9 cellular contexts compared by ENCODE assay signal in genomic region chr5:116696356-116696755, GRCh38.
DNase-seq lines count a peak whose midpoint lies in the region; ATAC-seq lines count a peak whose summit lies in the region.
"Had no signal": no experiment of that assay in that cellular context is flagged by ENCODE, and none has a peak within 500 bp of the region (broad histone marks: within the 10 kb centered on the region; RNA-seq: fewer than 3 reads in every experiment).

No MANE protein-coding gene starts in this region.

- peak; percentile 22 for DNase-seq in iPS DF 4.7 (ENCODE audit: extremely low read depth, low spot score)
- no peak for DNase-seq in cortex of kidney (lab: John Stamatoyannopoulos, UW)
- DNase-seq in HT-29 (ENCODE audit: low spot score), result no peak
- no peak for DNase-seq in SIG-M5 treated with dmso at 0.1 percent for 504 hours (lab: John Stamatoyannopoulos, UW; ENCODE audit: unreplicated experiment)
- no peak for DNase-seq in inferior parietal cortex (ENCODE audit: extremely low spot score)
- DNase-seq: NCI-H187 had no signal

- peak; percentile 78 for ATAC-seq in GM18519 (IDR thresholded peaks at IDR 0.05; ENCODE audit: low FRiP score, unreplicated experiment)
- ATAC-seq in GM21723 (IDR thresholded peaks at IDR 0.05; ENCODE audit: unreplicated experiment), result peak; percentile 82
- peak; percentile 80 for ATAC-seq in HG03139 (IDR thresholded peaks at IDR 0.05; ENCODE audit: unreplicated experiment)
